ENCODE assay signal across 21 cellular contexts in genomic region chr1:92380867-92381266, GRCh38.
"Had no signal": no experiment of that assay in that cellular context is flagged by ENCODE, and none has a peak within 500 bp of the region (broad histone marks: within the 10 kb centered on the region; RNA-seq: fewer than 3 reads in every experiment).

No MANE protein-coding gene starts in this region.

- DNase-seq: effector memory CD4-positive, alpha-beta T cell; foreskin fibroblast; glutamatergic neuron; left lung; lower lobe of right lung; naive thymus-derived CD4-positive, alpha-beta T cell; nephron progenitor cell; right lobe of liver; stimulated activated CD4-positive, alpha-beta T cell treated with anti-CD3 and anti-CD28 coated beads, Interleukin-4, amount 100 ng/mL, for 1 hour; stimulated activated CD8-positive, alpha-beta memory T cell treated with anti-CD3 and anti-CD28 coated beads, Interleukin-4, amount 100 ng/mL, for 48 hours; stimulated activated naive CD8-positive, alpha-beta T cell treated with anti-CD3 and anti-CD28 coated beads, Interleukin-15, Interleukin-2, amounts not matched to agents 100 U/mL and 50 U/mL, for 24 hours; tibial artery; upper lobe of left lung had no signal

- H3K27ac ChIP-seq: epithelial cell of prostate, esophagus muscularis mucosa, gastroesophageal sphincter, left lung, lower lobe of right lung, parathyroid adenoma, prostate gland, right lobe of liver, tibial artery, upper lobe of left lung, vagina had no signal

- H3K27me3 Mint-ChIP-seq: memory B cell; naive thymus-derived CD4-positive, alpha-beta T cell had no signal

- ATAC-seq: gastroesophageal sphincter; left lung; lower lobe of right lung; naive thymus-derived CD4-positive, alpha-beta T cell; right lobe of liver; stimulated activated effector memory CD8-positive, alpha-beta T cell treated with anti-CD3 and anti-CD28 coated beads, Interleukin-12 subunit alpha, Interleukin-12 subunit beta, amount 100 ng/mL, for 72 hours; stimulated activated naive CD8-positive, alpha-beta T cell treated with anti-CD3 and anti-CD28 coated beads, Interleukin-15, Interleukin-2, amounts not matched to agents 100 U/mL and 50 U/mL, for 24 hours had no signal

- H3K4me3 Mint-ChIP-seq: memory B cell; naive thymus-derived CD4-positive, alpha-beta T cell; nephron progenitor cell; stimulated activated effector memory CD8-positive, alpha-beta T cell treated with anti-CD3 and anti-CD28 coated beads, Interleukin-12 subunit alpha, Interleukin-12 subunit beta, amount 100 ng/mL, for 72 hours had no signal

- H3K27ac Mint-ChIP-seq: memory B cell; nephron progenitor cell; stimulated activated effector memory CD8-positive, alpha-beta T cell treated with anti-CD3 and anti-CD28 coated beads, Interleukin-12 subunit alpha, Interleukin-12 subunit beta, amount 100 ng/mL, for 72 hours had no signal

- H3K4me1 Mint-ChIP-seq: memory B cell; nephron progenitor cell; stimulated activated effector memory CD8-positive, alpha-beta T cell treated with anti-CD3 and anti-CD28 coated beads, Interleukin-12 subunit alpha, Interleukin-12 subunit beta, amount 100 ng/mL, for 72 hours had no signal

- H3K9me3 Mint-ChIP-seq: stimulated activated effector memory CD8-positive, alpha-beta T cell treated with anti-CD3 and anti-CD28 coated beads, Interleukin-12 subunit alpha, Interleukin-12 subunit beta, amount 100 ng/mL, for 72 hours had no signal
